In genomic region chr10:5449823-5450222, GRCh38 we compare ENCODE assay signal across 10 cellular contexts. TPM values are rescaled to one million over a fixed set of nuclear protein-coding genes. Genes with fewer than 3 reads are reported as not detected.
A peak's percentile ranks its signal among the peaks of the same experiment; 100 is the strongest.
DNase-seq lines count a peak whose midpoint lies in the region; ATAC-seq and TF ChIP-seq lines count a peak whose summit lies in the region.
"Had no signal": no experiment of that assay in that cellular context is flagged by ENCODE, and none has a peak within 500 bp of the region (broad histone marks: within the 10 kb centered on the region; RNA-seq: fewer than 3 reads in every experiment).

No MANE protein-coding gene starts in this region.

- TF ChIP-seq CTCF in CD14-positive monocyte (IDR thresholded peaks at IDR 0.05), result no peak
- peak; percentile 23 for TF ChIP-seq CTCF in fibroblast of villous mesenchyme (IDR thresholded peaks at IDR 0.05; ENCODE audit: insufficient read depth, low read depth, low read length)
- TF ChIP-seq CTCF in omental fat pad (IDR thresholded peaks at IDR 0.05), result no peak

- peaks cover 0 to 3% (median 0%) of the 10 kb centered on the region in 3 donors for H3K27me3 Mint-ChIP-seq in CD14-positive monocyte (ENCODE audit: low read depth in 3 of 3)
- H3K27me3 Mint-ChIP-seq: naive thymus-derived CD8-positive, alpha-beta T cell had no signal

- H3K4me3 ChIP-seq in fibroblast of villous mesenchyme (ENCODE audit: low read depth, low read length), result peak overlapping the region; percentile 42

- H3K4me3 Mint-ChIP-seq in CD14-positive monocyte, result peak overlapping the region; percentile 78 to 95

- intact Hi-C loops in CD14-positive monocyte (cut with micrococcal nuclease), result no loop called here

- DNase-seq in CD14-positive monocyte (ENCODE audit: low spot score) (no peak), SW480 (ENCODE audit: low spot score) (peak; percentile 75), fibroblast of villous mesenchyme (ENCODE audit: low read depth) (peak; percentile 68), omental fat pad (ENCODE audit: low spot score) (no peak), SKM-1 treated with dmso at 0.1 percent for 144 hours (lab: John Stamatoyannopoulos, UW; ENCODE audit: unreplicated experiment) (no peak), cerebellar cortex (ENCODE audit: low spot score) (no peak)
- DNase-seq in activated effector memory CD4-positive, alpha-beta T cell treated with Interleukin-2 at 50 U/mL for 16 hours, result no peak
- DNase-seq: naive thymus-derived CD8-positive, alpha-beta T cell; T1000 had no signal

- peaks cover 19% of the 10 kb centered on the region for H3K4me1 Mint-ChIP-seq in CD14-positive monocyte

- H3K27ac Mint-ChIP-seq in CD14-positive monocyte, result peak overlapping the region; percentile 67 to 94 (median 80)

- H3K9me3 Mint-ChIP-seq in CD14-positive monocyte, result no peaks in the 10 kb centered on the region
- H3K9me3 Mint-ChIP-seq: naive thymus-derived CD8-positive, alpha-beta T cell had no signal

- ATAC-seq in omental fat pad (ENCODE audit: low FRiP score), result peak; percentile 88
- no peak for ATAC-seq in GM18868 (IDR thresholded peaks at IDR 0.05; ENCODE audit: unreplicated experiment)
- ATAC-seq: naive thymus-derived CD8-positive, alpha-beta T cell had no signal

- H3K36me3 Mint-ChIP-seq in CD14-positive monocyte, result peaks cover 27 to 28% of the 10 kb centered on the region in 2 donors

RNA-seq across cellular contexts. Expression of gene NET1, which starts 37.5 kb away (rescaled TPM):
- 1 to 10 TPM; 1.2 to 1.4 TPM for polyA plus RNA-seq in CD14-positive monocyte
- total RNA-seq in fibroblast of villous mesenchyme (17.7 and 23.3 TPM in 2 replicates), omental fat pad (100 to 1,000 TPM in 3 of 4 donors, 10 to 100 TPM in 1; 80.7 to 201 (median 139) TPM)

RNA-seq across cellular contexts. Expression of gene TUBAL3, which starts 45.2 kb away (rescaled TPM):
- polyA plus RNA-seq in CD14-positive monocyte, result not detected
- total RNA-seq in fibroblast of villous mesenchyme (not detected in 2 replicates), omental fat pad (not detected)
- total RNA-seq: naive thymus-derived CD8-positive, alpha-beta T cell had no signal
- polyA plus RNA-seq: naive thymus-derived CD8-positive, alpha-beta T cell had no signal

RNA-seq across cellular contexts. Expression of gene CALML5, which starts 49.5 kb away (rescaled TPM):
- not detected for polyA plus RNA-seq in CD14-positive monocyte
- total RNA-seq in fibroblast of villous mesenchyme (not detected in 2 replicates), omental fat pad (not detected)
- total RNA-seq: naive thymus-derived CD8-positive, alpha-beta T cell had no signal
- polyA plus RNA-seq: naive thymus-derived CD8-positive, alpha-beta T cell had no signal

Comparison
In these comparisons a context has a peak if more than half of its experiments do, and no peak if none do; other contexts are left out.
1. DNase-seq: peak in SW480 (single experiment) and fibroblast of villous mesenchyme (single experiment); none in CD14-positive monocyte (single experiment), omental fat pad (single experiment), activated effector memory CD4-positive, alpha-beta T cell treated with Interleukin-2 at 50 U/mL for 16 hours (single experiment), SKM-1 treated with dmso at 0.1 percent for 144 hours (single experiment) and cerebellar cortex (single experiment).